Comparison of ENCODE assay signal across 26 cellular contexts in genomic region chr17:69695646-69696045, GRCh38.
"Had no signal": no experiment of that assay in that cellular context is flagged by ENCODE, and none has a peak within 500 bp of the region (broad histone marks: within the 10 kb centered on the region; RNA-seq: fewer than 3 reads in every experiment).

No MANE protein-coding gene starts in this region.

- H3K27ac ChIP-seq: neural progenitor cell, ovary, parathyroid adenoma, psoas muscle, right lobe of liver, sigmoid colon, stomach, suprapubic skin, thoracic aorta, thyroid gland, tibial nerve, upper lobe of left lung, vagina had no signal

- H3K4me1 ChIP-seq: neural progenitor cell, parathyroid adenoma, stomach, suprapubic skin, thyroid gland, tibial nerve, upper lobe of left lung, vagina had no signal

- H3K36me3 ChIP-seq: neural progenitor cell, ovary, right lobe of liver, sigmoid colon, stomach, suprapubic skin, thoracic aorta, thyroid gland, tibial nerve, upper lobe of left lung, vagina had no signal

- H3K27me3 ChIP-seq: neural progenitor cell, ovary, right lobe of liver, sigmoid colon, stomach, suprapubic skin, thyroid gland, tibial nerve, upper lobe of left lung, vagina had no signal

- H3K4me3 ChIP-seq: neural progenitor cell, ovary, psoas muscle, right lobe of liver, sigmoid colon, stomach, suprapubic skin, thoracic aorta, thyroid gland, tibial nerve, upper lobe of left lung, vagina had no signal

- DNase-seq: naive thymus-derived CD4-positive, alpha-beta T cell; natural killer cell; occipital lobe; ovary; posterior cingulate gyrus; psoas muscle; right cardiac atrium; right lobe of liver; sigmoid colon; small intestine; stimulated activated CD4-positive, alpha-beta T cell treated with anti-CD3 and anti-CD28 coated beads, Interleukin-15, amount 100 ng/mL, for 24 hours; stimulated activated CD4-positive, alpha-beta T cell treated with anti-CD3 and anti-CD28 coated beads, Interleukin-2, amount 100 ng/mL, for 24 hours; stimulated activated CD4-positive, alpha-beta T cell treated with anti-CD3 and anti-CD28 coated beads, Interleukin-2, amount 100 ng/mL, for 48 hours; stimulated activated CD4-positive, alpha-beta T cell treated with anti-CD3 and anti-CD28 coated beads, Interleukin-4, amount 100 ng/mL, for 24 hours; stimulated activated naive B cell treated with anti-CD40 and anti-IgM and Interleukin-4, amounts not matched to agents 10 μg/mL and 1 μg/mL and 100 μg/mL, for 72 hours; stimulated activated naive CD4-positive, alpha-beta T cell treated with Interleukin-2 at 50 U/mL for 16 hours; stomach; thyroid gland; trophoblast cell; upper lobe of left lung had no signal

- H3K9me3 ChIP-seq: psoas muscle, right lobe of liver, sigmoid colon, thoracic aorta, thyroid gland, vagina had no signal
